In genomic region chr19:3116621-3117020, GRCh38 we compare ENCODE assay signal across 22 cellular contexts. TPM values are rescaled to one million over a fixed set of nuclear protein-coding genes. Genes with fewer than 3 reads are reported as not detected.
DNase-seq lines count a peak whose midpoint lies in the region; ATAC-seq and TF ChIP-seq lines count a peak whose summit lies in the region.
"Had no signal": no experiment of that assay in that cellular context is flagged by ENCODE, and none has a peak within 500 bp of the region (broad histone marks: within the 10 kb centered on the region; RNA-seq: fewer than 3 reads in every experiment).

No MANE protein-coding gene starts in this region.

- H3K4me2 ChIP-seq in GM23338: no peak overlapping the region

- H3K4me3 ChIP-seq in heart right ventricle (no peak overlapping the region), GM23338 (no peak overlapping the region), sigmoid colon (no peak overlapping the region), endodermal cell (ENCODE audit: low read length) (no peak overlapping the region)
- H3K4me3 ChIP-seq: MG63, Peyer's patch had no signal

- H3K4me3 Mint-ChIP-seq in GM23338 (no peak overlapping the region), chondrocyte (ENCODE audit: unreplicated experiment) (no peak overlapping the region), endodermal cell (no peak overlapping the region)
- H3K4me3 Mint-ChIP-seq: CD4-positive, CD25-positive, alpha-beta regulatory T cell had no signal

- no peak overlapping the region for H2AFZ ChIP-seq in GM23338

- peaks cover 3% of the 10 kb centered on the region; the same call in 2 of the 3 replicates for H3K36me3 Mint-ChIP-seq in GM23338 (ENCODE audit: low read depth)
- peaks cover 6% of the 10 kb centered on the region for H3K36me3 Mint-ChIP-seq in chondrocyte (ENCODE audit: low read depth)
- H3K36me3 Mint-ChIP-seq in endodermal cell (ENCODE audit: low read depth): peaks cover 10% of the 10 kb centered on the region
- H3K36me3 Mint-ChIP-seq: CD4-positive, CD25-positive, alpha-beta regulatory T cell had no signal

- H3K27me3 ChIP-seq in heart right ventricle (no peaks in the 10 kb centered on the region), GM23338 (ENCODE audit: insufficient read depth) (no peaks in the 10 kb centered on the region), sigmoid colon (no peaks in the 10 kb centered on the region), endodermal cell (ENCODE audit: control insufficient read depth, insufficient read depth, low read length, poor library complexity, severe bottlenecking) (no peaks in the 10 kb centered on the region)
- H3K27me3 ChIP-seq: MG63, Peyer's patch had no signal

- ATAC-seq in left cardiac atrium (no peak), heart right ventricle (no peak), GM23338 (no peak), GM21360 (IDR thresholded peaks at IDR 0.05; ENCODE audit: unreplicated experiment) (no peak), GM18505 (IDR thresholded peaks at IDR 0.05; ENCODE audit: unreplicated experiment) (no peak)

- peaks cover 4% of the 10 kb centered on the region; the same call in 1 of the 2 replicates for H3K79me2 ChIP-seq in GM23338 (replicated peaks; ENCODE audit: insufficient read depth)

- H3K9me3 ChIP-seq in heart right ventricle (no peaks in the 10 kb centered on the region), sigmoid colon (no peaks in the 10 kb centered on the region), endodermal cell (ENCODE audit: control insufficient read depth, low read length) (no peaks in the 10 kb centered on the region)
- H3K9me3 ChIP-seq: MG63, Peyer's patch had no signal

- peak; percentile 19 for DNase-seq in left cardiac atrium
- DNase-seq in heart right ventricle: no peak
- no peak for DNase-seq in GM23338 (ENCODE audit: low spot score)
- DNase-seq in chondrocyte (ENCODE audit: low spot score): peak; percentile 90
- no peak for DNase-seq in sigmoid colon
- DNase-seq in endodermal cell: no peak
- DNase-seq: CD4-positive, CD25-positive, alpha-beta regulatory T cell; COR-L47; DND-41; Kasumi-1; MG63; NCI-H1417; NCI-H1694 treated with DMSO at 0.1 percent for 48 hours; NCI-H2081 treated with DMSO at 0.1 percent for 48 hours; NCI-H2171 treated with DMSO at 0.1 percent for 48 hours; NCI-H524 treated with DMSO at 0.1 percent for 48 hours; NCI-H82; Peyer's patch had no signal

- H3K27ac Mint-ChIP-seq in GM23338: no peak overlapping the region
- peak overlapping the region; percentile 22 for H3K27ac Mint-ChIP-seq in chondrocyte (ENCODE audit: unreplicated experiment)
- H3K27ac Mint-ChIP-seq in endodermal cell: no peak overlapping the region
- H3K27ac Mint-ChIP-seq: CD4-positive, CD25-positive, alpha-beta regulatory T cell had no signal

- no peak for TF ChIP-seq CTCF in heart right ventricle (IDR thresholded peaks at IDR 0.05)
- no peak for TF ChIP-seq CTCF in GM23338 (conservative IDR thresholded peaks at IDR 0.05; ENCODE audit: low read depth in 2 of 2)
- no peak for TF ChIP-seq CTCF in chondrocyte (IDR thresholded peaks at IDR 0.05)
- no peak for TF ChIP-seq CTCF in sigmoid colon (IDR thresholded peaks at IDR 0.05)
- TF ChIP-seq CTCF in endodermal cell (conservative IDR thresholded peaks at IDR 0.05): no peak

- intact Hi-C loops in left cardiac atrium (cut with DNase I): no loop called here
- intact Hi-C loops in heart right ventricle (cut with DNase I): loop anchor here in 1 of 10 donors (5.0 kb wide), 1 partner anchor 989 kb away; no protein-coding TSS in a partner anchor
- intact Hi-C loops in sigmoid colon (cut with DNase I): no loop called here

- TF ChIP-seq EP300 in sigmoid colon (IDR thresholded peaks at IDR 0.05): no peak

- H3F3A ChIP-seq in GM23338 (replicated peaks; ENCODE audit: low read depth): no peaks in the 10 kb centered on the region

- H3K4me1 Mint-ChIP-seq in GM23338 (peaks cover 11% of the 10 kb centered on the region), chondrocyte (ENCODE audit: low read depth) (peaks cover 13% of the 10 kb centered on the region), endodermal cell (no peaks in the 10 kb centered on the region)
- H3K4me1 Mint-ChIP-seq: CD4-positive, CD25-positive, alpha-beta regulatory T cell had no signal

- TF ChIP-seq POLR2A in sigmoid colon (IDR thresholded peaks at IDR 0.05) (no peak), GM18505 (IDR thresholded peaks at IDR 0.05; ENCODE audit: borderline replicate concordance, extremely low read depth, insufficient read depth, insufficient read length) (no peak)

- H3K27me3 Mint-ChIP-seq in GM23338 (ENCODE audit: insufficient read depth, low read depth, poor library complexity): peaks cover 11% of the 10 kb centered on the region
- H3K27me3 Mint-ChIP-seq in chondrocyte (ENCODE audit: low read depth): no peaks in the 10 kb centered on the region
- H3K27me3 Mint-ChIP-seq in endodermal cell (ENCODE audit: insufficient read depth): no peaks in the 10 kb centered on the region
- H3K27me3 Mint-ChIP-seq: CD4-positive, CD25-positive, alpha-beta regulatory T cell had no signal

- peaks cover 0 to 26% (median 11%) of the 10 kb centered on the region in 9 donors for H3K4me1 ChIP-seq in heart right ventricle
- no peaks in the 10 kb centered on the region for H3K4me1 ChIP-seq in GM23338 (ENCODE audit: insufficient read depth)
- H3K4me1 ChIP-seq in sigmoid colon: peaks cover 0 to 17% (median 4%) of the 10 kb centered on the region in 4 donors
- H3K4me1 ChIP-seq in endodermal cell (ENCODE audit: control insufficient read depth, insufficient read depth, low read length): no peaks in the 10 kb centered on the region
- H3K4me1 ChIP-seq: Peyer's patch had no signal

- no peaks in the 10 kb centered on the region for H3K9me2 ChIP-seq in GM23338 (ENCODE audit: insufficient read depth)

- WGBS in heart right ventricle, 2 donors: 80 to 84% methylated on average over 21 of the region's 21 CpGs
- WGBS in sigmoid colon, 2 donors: 87 to 92% methylated on average over 21 of the region's 21 CpGs
- 93 to 94% methylated on average over 17 to 21 of the region's 21 CpGs for WGBS in endodermal cell (ENCODE audit: insufficient coverage in 1 of 2, insufficient read length in 1 of 2), 2 experiments

- no peaks in the 10 kb centered on the region for H3K9me3 Mint-ChIP-seq in GM23338
- no peaks in the 10 kb centered on the region for H3K9me3 Mint-ChIP-seq in chondrocyte (ENCODE audit: low read depth)
- H3K9me3 Mint-ChIP-seq in endodermal cell: no peaks in the 10 kb centered on the region
- H3K9me3 Mint-ChIP-seq: CD4-positive, CD25-positive, alpha-beta regulatory T cell had no signal

- H4K20me1 ChIP-seq in GM23338 (replicated peaks; ENCODE audit: insufficient read depth): no peaks in the 10 kb centered on the region

- no peak overlapping the region for H3K27ac ChIP-seq in heart right ventricle
- H3K27ac ChIP-seq in GM23338 (ENCODE audit: low read depth): 0 out of 2 replicates have a peak overlapping the region, but pooled peaks have one; percentile 26
- peak overlapping the region in 3 of 4 donors; percentile 29 to 71 (median 31) for H3K27ac ChIP-seq in sigmoid colon
- no peak overlapping the region for H3K27ac ChIP-seq in endodermal cell (ENCODE audit: low read depth, low read length)
- H3K27ac ChIP-seq: Peyer's patch had no signal

- no peak overlapping the region for H3K9ac ChIP-seq in endodermal cell (ENCODE audit: extremely low read depth, low read length, poor library complexity, severe bottlenecking)

- H3K36me3 ChIP-seq in heart right ventricle: peaks cover 0 to 91% (median 32%) of the 10 kb centered on the region in 9 donors
- H3K36me3 ChIP-seq in GM23338 (ENCODE audit: insufficient read depth): no peaks in the 10 kb centered on the region
- peaks cover 8 to 76% (median 30%) of the 10 kb centered on the region in 4 donors for H3K36me3 ChIP-seq in sigmoid colon
- H3K36me3 ChIP-seq in endodermal cell (ENCODE audit: control insufficient read depth, insufficient read depth, low read length): peaks cover 8% of the 10 kb centered on the region
- H3K36me3 ChIP-seq: MG63 had no signal

RNA-seq across cellular contexts. Expression of gene GNA15, which starts 19.2 kb away (rescaled TPM):
- total RNA-seq in left cardiac atrium (1 to 10 TPM; 4.3 to 6.1 TPM), heart right ventricle (1 to 10 TPM in 5 of 10 donors, under 1 TPM in 5; 0.42 to 8.9 (median 0.99) TPM), chondrocyte (not detected in 3 replicates), sigmoid colon (1 to 10 TPM in 3 of 4 donors, under 1 TPM in 1; 0.55 to 6.0 (median 4.4) TPM), endodermal cell (not detected)
- polyA plus RNA-seq in heart right ventricle (1 to 10 TPM; 1.0 to 1.4 TPM), GM23338 (2016; fragmentation: Nextera tagmentation; extraction: Ambion mirVana) (0.10 and 0.31 TPM in 2 replicates), sigmoid colon (1 to 10 TPM; 4.2 to 5.6 (median 5.1) TPM)
- 0.14 TPM in 1 of 2 replicates, not detected in the other for total RNA-seq in GM23338 (2014; rRNA removed; shearing (Covaris generic))
- polyA plus RNA-seq in endodermal cell (2013, experiment 1 of 2): not detected
- polyA plus RNA-seq in endodermal cell (2013, experiment 2 of 2): not detected
- total RNA-seq: H4, SK-MEL-5 had no signal

RNA-seq across cellular contexts. Expression of gene GNA11, which starts 22.5 kb away (rescaled TPM):
- 10 to 100 TPM; 55.1 to 64.3 TPM for total RNA-seq in left cardiac atrium
- total RNA-seq in heart right ventricle: 10 to 100 TPM; 57.4 to 83.2 (median 68.8) TPM
- polyA plus RNA-seq in heart right ventricle: 10 to 100 TPM; 28.2 to 40.7 TPM
- 22.6 and 26.9 TPM in 2 replicates for total RNA-seq in GM23338 (2014; rRNA removed; shearing (Covaris generic))
- 15.8 and 16.2 TPM in 2 replicates for polyA plus RNA-seq in GM23338 (2016; fragmentation: Nextera tagmentation; extraction: Ambion mirVana)
- 62.1 to 68.9 TPM (median 68.1 TPM) in 3 replicates for total RNA-seq in chondrocyte
- 10 to 100 TPM; 43.2 to 52.5 (median 45.4) TPM for total RNA-seq in sigmoid colon
- polyA plus RNA-seq in sigmoid colon: 100 to 1,000 TPM in 2 of 3 donors, 10 to 100 TPM in 1; 90.1 to 151 (median 150) TPM
- 10 to 100 TPM; 26.5 to 29.0 TPM for total RNA-seq in endodermal cell
- polyA plus RNA-seq in endodermal cell (2013, experiment 1 of 2): 21.8 TPM
- polyA plus RNA-seq in endodermal cell (2013, experiment 2 of 2): 17.4 TPM

RNA-seq across cellular contexts. Expression of gene TLE5, which starts 54.3 kb away (rescaled TPM):
- 100 to 1,000 TPM; 698 to 715 TPM for total RNA-seq in left cardiac atrium
- total RNA-seq in heart right ventricle: 100 to 1,000 TPM; 653 to 857 (median 758) TPM
- 1,000 to 10,000 TPM in 1 of 2 donors, 100 to 1,000 TPM in 1; 679 to 1,254 TPM for polyA plus RNA-seq in heart right ventricle
- 151 and 154 TPM in 2 replicates for total RNA-seq in GM23338 (2014; rRNA removed; shearing (Covaris generic))
- 130 and 132 TPM in 2 replicates for polyA plus RNA-seq in GM23338 (2016; fragmentation: Nextera tagmentation; extraction: Ambion mirVana)
- total RNA-seq in chondrocyte: 223 to 306 TPM (median 303 TPM) in 3 replicates
- 100 to 1,000 TPM; 581 to 711 (median 629) TPM for total RNA-seq in sigmoid colon
- 100 to 1,000 TPM; 561 to 714 (median 581) TPM for polyA plus RNA-seq in sigmoid colon
- 100 to 1,000 TPM; 488 to 575 TPM for total RNA-seq in endodermal cell
- polyA plus RNA-seq in endodermal cell (2013, experiment 1 of 2): 171 TPM
- polyA plus RNA-seq in endodermal cell (2013, experiment 2 of 2): 199 TPM

Comparison
In these comparisons a context has a peak if more than half of its experiments do, and no peak if none do; other contexts are left out.
1. DNase-seq: peak in left cardiac atrium (single experiment) and chondrocyte (single experiment); none in heart right ventricle (0 of 2), GM23338 (single experiment), sigmoid colon (single experiment) and endodermal cell (single experiment).
2. H3K27ac ChIP-seq: peak in GM23338 (single experiment) and sigmoid colon (3 of 4); none in heart right ventricle (0 of 10) and endodermal cell (single experiment).